ENCODE assay signal across 1 cellular context in genomic region chr3:125383744-125384143, GRCh38.
TF ChIP-seq lines count a peak whose summit lies in the region.

No MANE protein-coding gene starts in this region.

TF ChIP-seq in H1, 55 proteins besides CTCF, POLR2A, EP300 and RAD21:
- TF ChIP-seq CBX5 (IDR thresholded peaks at IDR 0.05; ENCODE audit: low read depth, low read length): no peak
- TF ChIP-seq USF2 (IDR thresholded peaks at IDR 0.05; ENCODE audit: low read length): no peak
- no peak for TF ChIP-seq KDM5A (IDR thresholded peaks at IDR 0.05; ENCODE audit: low read length)
- no peak for TF ChIP-seq BRCA1 (IDR thresholded peaks at IDR 0.05; ENCODE audit: low read depth, low read length)
- no peak for TF ChIP-seq E2F6 (IDR thresholded peaks at IDR 0.05)
- no peak for TF ChIP-seq SIRT6 (IDR thresholded peaks at IDR 0.05; ENCODE audit: low read length)
- no peak for TF ChIP-seq MAX (IDR thresholded peaks at IDR 0.05)
